11 cellular contexts compared by ENCODE assay signal in the genomic region with DNA sequence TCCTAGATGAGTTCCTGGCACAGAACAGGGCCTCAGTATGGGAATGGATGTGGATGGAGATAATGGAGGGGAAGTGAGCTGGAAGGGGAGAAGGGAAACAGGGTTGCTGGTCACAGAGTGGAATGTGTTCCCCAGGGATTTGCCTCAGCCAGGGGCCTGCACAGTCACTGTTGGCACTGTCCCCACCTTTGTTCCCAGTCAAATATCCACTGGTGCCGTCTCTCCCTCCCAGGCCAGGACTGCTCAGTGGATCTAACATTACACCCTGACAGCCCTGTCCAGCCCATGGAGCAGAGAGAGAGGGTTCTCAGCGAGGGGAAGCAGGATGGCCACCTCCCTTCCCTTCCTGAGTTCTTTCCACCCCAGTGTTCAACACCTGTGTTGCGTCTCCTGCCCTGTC. TPM values are rescaled to one million over a fixed set of nuclear protein-coding genes. Genes with fewer than 3 reads are reported as not detected.
DNase-seq lines count a peak whose midpoint lies in the region; TF ChIP-seq lines count a peak whose summit lies in the region.
"Had no signal": no experiment of that assay in that cellular context is flagged by ENCODE, and none has a peak within 500 bp of the region (broad histone marks: within the 10 kb centered on the region; RNA-seq: fewer than 3 reads in every experiment).

No MANE protein-coding gene starts in this region.

- no peaks in the 10 kb centered on the region for H3K9me3 Mint-ChIP-seq in activated CD4-positive, alpha-beta memory T cell treated with anti-CD3 and anti-CD28 coated beads for 36 hours
- H3K9me3 Mint-ChIP-seq in progenitor cell of endocrine pancreas (ENCODE audit: low read depth) = no peaks in the 10 kb centered on the region

- no peak for TF ChIP-seq CTCF in fibroblast of the aortic adventitia (IDR thresholded peaks at IDR 0.05; ENCODE audit: insufficient read depth, low read length)
- TF ChIP-seq CTCF in progenitor cell of endocrine pancreas (IDR thresholded peaks at IDR 0.05; ENCODE audit: unreplicated experiment) = no peak

- H3K4me3 ChIP-seq in fibroblast of the aortic adventitia (ENCODE audit: low read depth, low read length) = no peak overlapping the region

- POLR2A ChIA-PET in activated CD4-positive, alpha-beta memory T cell treated with anti-CD3 and anti-CD28 coated beads for 36 hours (lab: Charles Lee) = no interaction called here

- peaks cover 10% of the 10 kb centered on the region for H3K36me3 Mint-ChIP-seq in activated CD4-positive, alpha-beta memory T cell treated with anti-CD3 and anti-CD28 coated beads for 36 hours
- H3K36me3 Mint-ChIP-seq in progenitor cell of endocrine pancreas (ENCODE audit: insufficient read depth) = no peaks in the 10 kb centered on the region

- DNase-seq in Daoy (ENCODE audit: low read depth) = peak; percentile 41
- no peak for DNase-seq in activated CD4-positive, alpha-beta memory T cell treated with anti-CD3 and anti-CD28 coated beads for 36 hours
- DNase-seq in fibroblast of the aortic adventitia (ENCODE audit: low read depth) = peak; percentile 81
- DNase-seq in progenitor cell of endocrine pancreas (ENCODE audit: low spot score, unreplicated experiment) = no peak
- no peak for DNase-seq in stimulated activated CD4-positive, alpha-beta T cell treated with anti-CD3 and anti-CD28 coated beads, Interleukin-15, amount 100 ng/mL, for 24 hours
- no peak for DNase-seq in NCI-H1092 (lab: John Stamatoyannopoulos, UW)
- DNase-seq in Ammon's horn (ENCODE audit: low spot score) = no peak
- DNase-seq in NCI-H2227 treated with DMSO at 0.1 percent for 48 hours (lab: John Stamatoyannopoulos, UW) = no peak
- DNase-seq: activated CD4-positive, alpha-beta T cell treated with anti-CD3 and anti-CD28 coated beads, Interleukin-2, amount 50 U/mL, for 1 hour; DMS 273 treated with DMSO at 0.1 percent for 48 hours; NCI-H187 treated with DMSO at 0.1 percent for 48 hours had no signal

- H3K27me3 Mint-ChIP-seq in activated CD4-positive, alpha-beta memory T cell treated with anti-CD3 and anti-CD28 coated beads for 36 hours = no peaks in the 10 kb centered on the region
- peaks cover 36% of the 10 kb centered on the region for H3K27me3 Mint-ChIP-seq in progenitor cell of endocrine pancreas

- peak overlapping the region; percentile 90 for H3K4me3 Mint-ChIP-seq in activated CD4-positive, alpha-beta memory T cell treated with anti-CD3 and anti-CD28 coated beads for 36 hours
- H3K4me3 Mint-ChIP-seq in progenitor cell of endocrine pancreas (ENCODE audit: low read depth) = peak overlapping the region; percentile 81

- intact Hi-C loops in activated CD4-positive, alpha-beta memory T cell treated with anti-CD3 and anti-CD28 coated beads for 36 hours (cut with micrococcal nuclease) = loop anchor here (5.0 to 10.0 kb wide), 5 partner anchors 43 to 857 kb away; partner anchors contain the start of gene FAM43A

- H3K27ac Mint-ChIP-seq in activated CD4-positive, alpha-beta memory T cell treated with anti-CD3 and anti-CD28 coated beads for 36 hours = peak overlapping the region; percentile 18
- H3K27ac Mint-ChIP-seq in progenitor cell of endocrine pancreas = no peak overlapping the region

- H3K4me1 Mint-ChIP-seq in activated CD4-positive, alpha-beta memory T cell treated with anti-CD3 and anti-CD28 coated beads for 36 hours (ENCODE audit: low read depth) = peaks cover 56% of the 10 kb centered on the region
- H3K4me1 Mint-ChIP-seq in progenitor cell of endocrine pancreas (ENCODE audit: low read depth) = peaks cover 29% of the 10 kb centered on the region

- CTCF ChIA-PET in activated CD4-positive, alpha-beta memory T cell treated with anti-CD3 and anti-CD28 coated beads for 36 hours (lab: Charles Lee) = interaction anchor here (1.8 to 7.0 kb wide), 2 partner anchors 22 to 274 kb away, joined by 11 to 28 read pairs; partner anchors contain the start of gene XXYLT1

RNA-seq across cellular contexts. Expression of gene PPP1R2, which starts 1.5 kb away (rescaled TPM):
- total RNA-seq in Daoy (2014; rRNA removed; shearing (Covaris generic)) = 73.0 and 142 TPM in 2 replicates
- 100 to 1,000 TPM; 101 to 105 TPM for total RNA-seq in activated CD4-positive, alpha-beta memory T cell treated with anti-CD3 and anti-CD28 coated beads for 36 hours
- 60.1 and 126 TPM in 2 replicates for total RNA-seq in fibroblast of the aortic adventitia (ENCODE audit: low replicate concordance)
- 17.5 and 22.6 TPM in 2 replicates for total RNA-seq in progenitor cell of endocrine pancreas

RNA-seq across cellular contexts. Expression of gene APOD, which starts 39.1 kb away (rescaled TPM):
- total RNA-seq in Daoy (2014; rRNA removed; shearing (Covaris generic)) = not detected in 2 replicates
- total RNA-seq in activated CD4-positive, alpha-beta memory T cell treated with anti-CD3 and anti-CD28 coated beads for 36 hours = under 1 TPM; 0.48 to 0.59 TPM
- total RNA-seq in fibroblast of the aortic adventitia (ENCODE audit: low replicate concordance) (2.9 and 33.3 TPM in 2 replicates), progenitor cell of endocrine pancreas (not detected in 2 replicates)

Comparison
In these comparisons a context has a peak if more than half of its experiments do, and no peak if none do; other contexts are left out.
1. DNase-seq: peak in Daoy (single experiment) and fibroblast of the aortic adventitia (single experiment); none in activated CD4-positive, alpha-beta memory T cell treated with anti-CD3 and anti-CD28 coated beads for 36 hours (single experiment), progenitor cell of endocrine pancreas (single experiment), stimulated activated CD4-positive, alpha-beta T cell treated with anti-CD3 and anti-CD28 coated beads, Interleukin-15, amount 100 ng/mL, for 24 hours (single experiment), NCI-H1092 (single experiment), Ammon's horn (single experiment) and NCI-H2227 treated with DMSO at 0.1 percent for 48 hours (single experiment).